10 cellular contexts compared by ENCODE assay signal in genomic region chr10:68997216-68997615, GRCh38. TPM values are rescaled to one million over a fixed set of nuclear protein-coding genes. Genes with fewer than 3 reads are reported as not detected.
DNase-seq lines count a peak whose midpoint lies in the region; ATAC-seq, FAIRE-seq and TF ChIP-seq lines count a peak whose summit lies in the region.
"Had no signal": no experiment of that assay in that cellular context is flagged by ENCODE, and none has a peak within 500 bp of the region (broad histone marks: within the 10 kb centered on the region; RNA-seq: fewer than 3 reads in every experiment).

No MANE protein-coding gene starts in this region.

- no peak for DNase-seq in endodermal cell
- DNase-seq in GM03348 (ENCODE audit: low spot score), result no peak
- no peak for DNase-seq in NCI-H748 treated with DMSO at 0.1 percent for 48 hours (lab: John Stamatoyannopoulos, UW)
- DNase-seq in kidney, result no peak
- no peak for DNase-seq in NCI-H1092 treated with DMSO at 0.1 percent for 48 hours (lab: John Stamatoyannopoulos, UW)
- DNase-seq: left lung, NCI-H446 had no signal

- H3K27me3 ChIP-seq in endodermal cell (ENCODE audit: control insufficient read depth, insufficient read depth, low read length, poor library complexity, severe bottlenecking), result no peaks in the 10 kb centered on the region
- H3K27me3 ChIP-seq: left lung had no signal

- H3K27ac Mint-ChIP-seq in endodermal cell, result peak overlapping the region; percentile 33

- H3K4me3 ChIP-seq in endodermal cell (ENCODE audit: low read length) (no peak overlapping the region), kidney (ENCODE audit: low read length in 2 of 2) (no peak overlapping the region)
- H3K4me3 ChIP-seq: left lung had no signal

- 91% methylated on average over 3 of the region's 3 CpGs; no CpG with 5 or more reads in 1 of the 2 experiments for WGBS in endodermal cell (ENCODE audit: insufficient coverage in 1 of 2, insufficient read length in 1 of 2), 2 experiments

- peak; percentile 10 for ATAC-seq in GM18502 (IDR thresholded peaks at IDR 0.05; ENCODE audit: poor library complexity, unreplicated experiment)
- peak; percentile 20 for ATAC-seq in GM21360 (IDR thresholded peaks at IDR 0.05; ENCODE audit: unreplicated experiment)
- ATAC-seq in HG03354 (IDR thresholded peaks at IDR 0.05; ENCODE audit: poor library complexity, severe bottlenecking, unreplicated experiment), result peak; percentile 19
- ATAC-seq: left lung had no signal

- no peak overlapping the region for H3K4me3 Mint-ChIP-seq in endodermal cell

- no peak overlapping the region for H3K27ac ChIP-seq in endodermal cell (ENCODE audit: low read depth, low read length)
- no peak overlapping the region for H3K27ac ChIP-seq in kidney (ENCODE audit: low read depth in 2 of 2, low read length in 2 of 2)
- H3K27ac ChIP-seq: left lung had no signal

- H3K9me3 Mint-ChIP-seq in endodermal cell, result no peaks in the 10 kb centered on the region

- no peak for TF ChIP-seq CTCF in endodermal cell (conservative IDR thresholded peaks at IDR 0.05)
- no peak for TF ChIP-seq CTCF in kidney (IDR thresholded peaks at IDR 0.05; ENCODE audit: borderline replicate concordance, extremely low read depth, insufficient read depth)

- H3K9ac ChIP-seq in endodermal cell (ENCODE audit: extremely low read depth, low read length, poor library complexity, severe bottlenecking) (no peak overlapping the region), kidney (ENCODE audit: low read length in 2 of 2) (no peak overlapping the region)

- H3K9me3 ChIP-seq in endodermal cell (ENCODE audit: control insufficient read depth, low read length) (no peaks in the 10 kb centered on the region), kidney (ENCODE audit: control insufficient read depth in 1 of 2, low read length in 2 of 2) (no peaks in the 10 kb centered on the region)
- H3K9me3 ChIP-seq: left lung had no signal

- H3K36me3 Mint-ChIP-seq in endodermal cell (ENCODE audit: low read depth), result peaks cover 23% of the 10 kb centered on the region

- H3K4me1 ChIP-seq in endodermal cell (ENCODE audit: control insufficient read depth, insufficient read depth, low read length), result no peaks in the 10 kb centered on the region
- H3K4me1 ChIP-seq in kidney (ENCODE audit: control insufficient read depth in 1 of 2, insufficient read depth in 1 of 2, low read depth in 1 of 2, low read length in 2 of 2), result no peaks in the 10 kb centered on the region

- peaks cover 30% of the 10 kb centered on the region for H3K36me3 ChIP-seq in endodermal cell (ENCODE audit: control insufficient read depth, insufficient read depth, low read length)
- H3K36me3 ChIP-seq in kidney (ENCODE audit: control insufficient read depth in 1 of 2, insufficient read depth in 2 of 2, low read length in 2 of 2), result peaks cover 0 to 5% of the 10 kb centered on the region in 2 donors

- intact Hi-C loops in kidney (cut with DNase I), result no loop called here

- peaks cover 11% of the 10 kb centered on the region for H3K4me1 Mint-ChIP-seq in endodermal cell

- no peaks in the 10 kb centered on the region for H3K27me3 Mint-ChIP-seq in endodermal cell (ENCODE audit: insufficient read depth)

- FAIRE-seq in kidney (lab: Jason Lieb, UNC), result no peak

RNA-seq across cellular contexts. Expression of gene KIFBP, which starts 8.6 kb away (rescaled TPM):
- total RNA-seq in endodermal cell, result 10 to 100 TPM; 36.4 to 36.8 TPM
- polyA plus RNA-seq in endodermal cell (2013, experiment 1 of 2), result 31.8 TPM
- 34.2 TPM for polyA plus RNA-seq in endodermal cell (2013, experiment 2 of 2)
- 26.7 TPM for total RNA-seq in kidney
- polyA plus RNA-seq in kidney (ENCODE audit: insufficient read depth, low read depth, low replicate concordance), result 25.6 TPM

RNA-seq across cellular contexts. Expression of gene DDX21, which starts 41.2 kb away (rescaled TPM):
- total RNA-seq in endodermal cell (10 to 100 TPM; 64.7 to 78.7 TPM), kidney (49.4 TPM)
- 55.3 TPM for polyA plus RNA-seq in endodermal cell (2013, experiment 1 of 2)
- 47.0 TPM for polyA plus RNA-seq in endodermal cell (2013, experiment 2 of 2)
- polyA plus RNA-seq in kidney (ENCODE audit: insufficient read depth, low read depth, low replicate concordance), result 8.9 TPM
